In the genomic region with DNA sequence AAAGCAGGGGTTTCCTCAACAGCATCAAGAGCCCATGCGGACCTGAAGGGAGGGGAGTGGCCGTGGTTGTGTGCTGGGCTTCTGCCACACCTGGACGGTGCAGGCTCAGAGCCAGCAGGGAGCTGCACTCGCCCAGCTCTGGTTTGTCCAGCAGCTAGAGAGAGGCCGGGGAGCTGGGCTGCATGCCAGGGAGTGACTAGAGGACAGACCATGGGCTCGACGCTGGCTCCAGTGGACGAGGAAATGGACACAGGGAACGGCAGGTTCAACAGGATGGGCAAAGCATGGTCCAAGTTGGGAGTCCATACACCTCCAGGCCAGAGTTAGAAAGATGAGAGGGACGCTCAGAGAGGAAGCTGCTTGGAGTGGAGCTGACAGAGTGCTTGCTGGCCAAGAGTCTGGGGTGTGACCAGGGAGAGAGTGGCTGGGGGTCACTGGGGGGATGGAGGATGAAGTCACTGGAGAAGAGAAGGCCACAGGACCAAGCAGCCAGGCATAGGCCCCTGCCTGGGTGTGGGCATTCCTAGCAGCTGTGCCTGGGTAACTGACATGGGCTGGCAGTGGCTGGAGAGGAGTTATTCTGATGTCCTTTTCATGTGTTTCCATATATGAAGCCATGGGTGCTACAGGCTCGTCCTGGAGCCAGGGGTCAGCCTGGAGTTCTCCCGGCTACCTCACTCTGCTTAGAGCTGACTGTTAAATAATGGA, we compare ENCODE assay signal across 22 cellular contexts. TPM values are rescaled to one million over a fixed set of nuclear protein-coding genes. Genes with fewer than 3 reads are reported as not detected.
DNase-seq lines count a peak whose midpoint lies in the region; ATAC-seq and TF ChIP-seq lines count a peak whose summit lies in the region.
"Had no signal": no experiment of that assay in that cellular context is flagged by ENCODE, and none has a peak within 500 bp of the region (broad histone marks: within the 10 kb centered on the region; RNA-seq: fewer than 3 reads in every experiment).

No MANE protein-coding gene starts in this region.

- no peaks in the 10 kb centered on the region for H3K36me3 ChIP-seq in mucosa of descending colon (ENCODE audit: low read depth)
- H3K36me3 ChIP-seq: ascending aorta, gastrocnemius medialis, sigmoid colon had no signal

- intact Hi-C loops in mucosa of descending colon (cut with DNase I, micrococcal nuclease): no loop called here

- no peaks in the 10 kb centered on the region for H3K4me1 ChIP-seq in mucosa of descending colon (ENCODE audit: low read depth)
- H3K4me1 ChIP-seq: ascending aorta, gastrocnemius medialis, sigmoid colon had no signal

- no peaks in the 10 kb centered on the region for H3K9me3 ChIP-seq in mucosa of descending colon
- H3K9me3 ChIP-seq: ascending aorta, gastrocnemius medialis, sigmoid colon had no signal

- no peak overlapping the region for H3K4me3 Mint-ChIP-seq in stimulated activated naive CD8-positive, alpha-beta T cell treated with anti-CD3 and anti-CD28 coated beads, Interleukin-15, amount 100 ng/mL, for 72 hours
- H3K4me3 Mint-ChIP-seq: activated CD4-positive, alpha-beta T cell treated with anti-CD3 and anti-CD28 coated beads, Interleukin-2, amount 10 ng/mL, durations not matched to agents 7 days and 5 days; activated naive CD4-positive, alpha-beta T cell treated with anti-CD3 and anti-CD28 coated beads, Interleukin-2, amount 10 ng/mL, durations not matched to agents 7 days and 5 days; CD4-positive, CD25-positive, alpha-beta regulatory T cell had no signal

- H3K4me1 Mint-ChIP-seq in stimulated activated naive CD8-positive, alpha-beta T cell treated with anti-CD3 and anti-CD28 coated beads, Interleukin-15, amount 100 ng/mL, for 72 hours: no peaks in the 10 kb centered on the region
- H3K4me1 Mint-ChIP-seq: activated CD4-positive, alpha-beta T cell treated with anti-CD3 and anti-CD28 coated beads, Interleukin-2, amount 10 ng/mL, durations not matched to agents 7 days and 5 days; activated naive CD4-positive, alpha-beta T cell treated with anti-CD3 and anti-CD28 coated beads, Interleukin-2, amount 10 ng/mL, durations not matched to agents 7 days and 5 days; CD4-positive, CD25-positive, alpha-beta regulatory T cell had no signal

- DNase-seq in DMS53 (lab: John Stamatoyannopoulos, UW) (peak; percentile 66), NCI-H2196 treated with DMSO at 0.1 percent for 48 hours (lab: John Stamatoyannopoulos, UW; ENCODE audit: unreplicated experiment) (peak; percentile 61), glomerular visceral epithelial cell (ENCODE audit: extremely low spot score) (peak; percentile 25), mucosa of descending colon (peak in 2 of 3 donors; percentile 28 to 53), NCI-H1436 (lab: John Stamatoyannopoulos, UW) (no peak), SK-N-DZ (ENCODE audit: low spot score) (no peak)
- DNase-seq in stimulated activated naive CD8-positive, alpha-beta T cell treated with anti-CD3 and anti-CD28 coated beads, Interleukin-15, amount 100 ng/mL, for 72 hours: no peak
- DNase-seq: ACHN; activated CD4-positive, alpha-beta T cell treated with anti-CD3 and anti-CD28 coated beads, Interleukin-2, amount 10 ng/mL, durations not matched to agents 7 days and 5 days; activated naive CD4-positive, alpha-beta T cell treated with anti-CD3 and anti-CD28 coated beads, Interleukin-2, amount 10 ng/mL, durations not matched to agents 7 days and 5 days; CD4-positive, CD25-positive, alpha-beta regulatory T cell; gastrocnemius medialis; HCEC 1CT; NCI-H1417 treated with DMSO at 0.1 percent for 48 hours; sigmoid colon; stimulated activated CD4-positive, alpha-beta T cell treated with anti-CD3 and anti-CD28 coated beads, Interleukin-2, amount 100 ng/mL, for 24 hours had no signal

- no peak overlapping the region for H3K4me3 ChIP-seq in mucosa of descending colon
- H3K4me3 ChIP-seq: ascending aorta, coronary artery, gastrocnemius medialis, sigmoid colon had no signal

- H3K27ac Mint-ChIP-seq in stimulated activated naive CD8-positive, alpha-beta T cell treated with anti-CD3 and anti-CD28 coated beads, Interleukin-15, amount 100 ng/mL, for 72 hours: no peak overlapping the region
- H3K27ac Mint-ChIP-seq: activated CD4-positive, alpha-beta T cell treated with anti-CD3 and anti-CD28 coated beads, Interleukin-2, amount 10 ng/mL, durations not matched to agents 7 days and 5 days; activated naive CD4-positive, alpha-beta T cell treated with anti-CD3 and anti-CD28 coated beads, Interleukin-2, amount 10 ng/mL, durations not matched to agents 7 days and 5 days had no signal

- no peaks in the 10 kb centered on the region for H3K9me3 Mint-ChIP-seq in stimulated activated naive CD8-positive, alpha-beta T cell treated with anti-CD3 and anti-CD28 coated beads, Interleukin-15, amount 100 ng/mL, for 72 hours
- H3K9me3 Mint-ChIP-seq: activated CD4-positive, alpha-beta T cell treated with anti-CD3 and anti-CD28 coated beads, Interleukin-2, amount 10 ng/mL, durations not matched to agents 7 days and 5 days; activated naive CD4-positive, alpha-beta T cell treated with anti-CD3 and anti-CD28 coated beads, Interleukin-2, amount 10 ng/mL, durations not matched to agents 7 days and 5 days had no signal

- no peaks in the 10 kb centered on the region for H3K27me3 Mint-ChIP-seq in stimulated activated naive CD8-positive, alpha-beta T cell treated with anti-CD3 and anti-CD28 coated beads, Interleukin-15, amount 100 ng/mL, for 72 hours

- ATAC-seq in mucosa of descending colon (peak; percentile 72), GM21360 (IDR thresholded peaks at IDR 0.05; ENCODE audit: unreplicated experiment) (no peak)
- no peak for ATAC-seq in stimulated activated naive CD8-positive, alpha-beta T cell treated with anti-CD3 and anti-CD28 coated beads, Interleukin-15, amount 100 ng/mL, for 72 hours
- ATAC-seq: gastrocnemius medialis, Panc1 had no signal

- TF ChIP-seq CTCF in mucosa of descending colon (IDR thresholded peaks at IDR 0.05): no peak

RNA-seq across cellular contexts. Expression of a gene that starts 42.8 kb away (rescaled TPM):
- total RNA-seq in mucosa of descending colon: not detected
- not detected in 2 replicates for polyA plus RNA-seq in SK-N-DZ (2014; cell fraction: cytosol; rRNA removed)
- not detected in 2 replicates for polyA plus RNA-seq in SK-N-DZ (2014; cell fraction: nucleus; rRNA removed)
- total RNA-seq: activated CD4-positive, alpha-beta T cell treated with anti-CD3 and anti-CD28 coated beads, Interleukin-2, amount 10 ng/mL, durations not matched to agents 7 days and 5 days; ascending aorta; CD4-positive, CD25-positive, alpha-beta regulatory T cell; Daoy; gastrocnemius medialis; LHCN-M2; sigmoid colon had no signal
- polyA plus RNA-seq: CD4-positive, CD25-positive, alpha-beta regulatory T cell; sigmoid colon had no signal

RNA-seq across cellular contexts. Expression of a gene that starts 43.0 kb away (rescaled TPM):
- total RNA-seq in mucosa of descending colon: 10 to 100 TPM; 51.3 to 71.8 (median 67.5) TPM
- 6.9 and 11.7 TPM in 2 replicates for polyA plus RNA-seq in SK-N-DZ (2014; cell fraction: cytosol; rRNA removed)
- polyA plus RNA-seq in SK-N-DZ (2014; cell fraction: nucleus; rRNA removed): 10.7 and 22.7 TPM in 2 replicates

Comparison
In these comparisons a context has a peak if more than half of its experiments do, and no peak if none do; other contexts are left out.
1. DNase-seq: peak in DMS53 (single experiment), NCI-H2196 treated with DMSO at 0.1 percent for 48 hours (single experiment), glomerular visceral epithelial cell (single experiment) and mucosa of descending colon (2 of 3); none in NCI-H1436 (single experiment), stimulated activated naive CD8-positive, alpha-beta T cell treated with anti-CD3 and anti-CD28 coated beads, Interleukin-15, amount 100 ng/mL, for 72 hours (0 of 2) and SK-N-DZ (single experiment).